ENCODE assay signal across 12 cellular contexts in genomic region chr6:6331393-6331792, GRCh38. TPM values are rescaled to one million over a fixed set of nuclear protein-coding genes. Genes with fewer than 3 reads are reported as not detected.
DNase-seq lines count a peak whose midpoint lies in the region; ATAC-seq and TF ChIP-seq lines count a peak whose summit lies in the region.
"Had no signal": no experiment of that assay in that cellular context is flagged by ENCODE, and none has a peak within 500 bp of the region (broad histone marks: within the 10 kb centered on the region; RNA-seq: fewer than 3 reads in every experiment).

No MANE protein-coding gene starts in this region.

- H3K27me3 ChIP-seq in right atrium auricular region (no peaks in the 10 kb centered on the region), OCI-LY3 (ENCODE audit: low read depth, low read length) (no peaks in the 10 kb centered on the region), upper lobe of right lung (no peaks in the 10 kb centered on the region)

- H3K4me1 Mint-ChIP-seq in progenitor cell of endocrine pancreas (ENCODE audit: low read depth) = no peaks in the 10 kb centered on the region

- DNase-seq in Right ventricle myocardium superior (no peak), right atrium auricular region (ENCODE audit: low spot score) (no peak), upper lobe of right lung (no peak), progenitor cell of endocrine pancreas (ENCODE audit: low spot score, unreplicated experiment) (no peak), HPDE6-E6E7 (ENCODE audit: extremely low spot score) (no peak)
- DNase-seq in activated CD8-positive, alpha-beta memory T cell treated with anti-CD3 and anti-CD28 coated beads, Interleukin-2, amount 50 U/mL, for 4 hours = no peak
- DNase-seq: activated gamma-delta T cell, posterior cingulate gyrus had no signal

- no peaks in the 10 kb centered on the region for H3K79me2 ChIP-seq in OCI-LY3 (ENCODE audit: low read length)

- intact Hi-C loops in Right ventricle myocardium superior (cut with DNase I) (no loop called here), upper lobe of right lung (cut with DNase I) (no loop called here)

- no peak overlapping the region for H3K4me3 ChIP-seq in right atrium auricular region
- H3K4me3 ChIP-seq in OCI-LY3 (ENCODE audit: low read length) = peak overlapping the region; percentile 55
- H3K4me3 ChIP-seq in upper lobe of right lung = no peak overlapping the region
- H3K4me3 ChIP-seq: A549, thoracic aorta had no signal

- H3K27ac Mint-ChIP-seq in progenitor cell of endocrine pancreas = no peak overlapping the region

- TF ChIP-seq CTCF in right atrium auricular region (IDR thresholded peaks at IDR 0.05) (no peak), OCI-LY3 (IDR thresholded peaks at IDR 0.05; ENCODE audit: low read depth, low read length) (no peak), upper lobe of right lung (IDR thresholded peaks at IDR 0.05) (no peak), progenitor cell of endocrine pancreas (IDR thresholded peaks at IDR 0.05; ENCODE audit: unreplicated experiment) (no peak)

- no peaks in the 10 kb centered on the region for H4K20me1 ChIP-seq in OCI-LY3 (ENCODE audit: insufficient read depth, low read length)

- H3K36me3 ChIP-seq in right atrium auricular region (no peaks in the 10 kb centered on the region), OCI-LY3 (replicated peaks; ENCODE audit: low read depth, low read length) (no peaks in the 10 kb centered on the region), upper lobe of right lung (no peaks in the 10 kb centered on the region)
- H3K36me3 ChIP-seq: thoracic aorta had no signal

- H3K9me3 Mint-ChIP-seq in progenitor cell of endocrine pancreas (ENCODE audit: low read depth) = no peaks in the 10 kb centered on the region

- H3K9me3 ChIP-seq in right atrium auricular region (no peaks in the 10 kb centered on the region), OCI-LY3 (ENCODE audit: insufficient read depth, low read length) (no peaks in the 10 kb centered on the region), upper lobe of right lung (no peaks in the 10 kb centered on the region)
- H3K9me3 ChIP-seq: A549, thoracic aorta had no signal

- peak overlapping the region in 1 of 2 donors; percentile 11 for H3K27ac ChIP-seq in right atrium auricular region
- H3K27ac ChIP-seq in OCI-LY3 (ENCODE audit: low read length) = peak overlapping the region; percentile 88
- no peak overlapping the region for H3K27ac ChIP-seq in upper lobe of right lung
- H3K27ac ChIP-seq: A549, thoracic aorta had no signal

- H3K4me3 Mint-ChIP-seq in progenitor cell of endocrine pancreas (ENCODE audit: low read depth) = no peak overlapping the region

- peak overlapping the region; percentile 71 for H3K4me2 ChIP-seq in OCI-LY3 (ENCODE audit: low read length)
- H3K4me2 ChIP-seq: A549 had no signal

- ATAC-seq in Right ventricle myocardium superior (ENCODE audit: poor library complexity) (peak; percentile 65), HG03045 (IDR thresholded peaks at IDR 0.05; ENCODE audit: unreplicated experiment) (peak; percentile 53), upper lobe of right lung (peak; percentile 20)
- ATAC-seq: A549 had no signal

- H2AFZ ChIP-seq in OCI-LY3 (ENCODE audit: low read depth, low read length) = no peak overlapping the region; the same call in 1 of the 2 replicates

- H3K36me3 Mint-ChIP-seq in progenitor cell of endocrine pancreas (ENCODE audit: insufficient read depth) = no peaks in the 10 kb centered on the region

- peak overlapping the region; percentile 62 for H3K9ac ChIP-seq in OCI-LY3 (ENCODE audit: low read length)

- H3K4me1 ChIP-seq in right atrium auricular region (peaks cover 0 to 23% of the 10 kb centered on the region in 2 donors), OCI-LY3 (ENCODE audit: low read length) (peaks cover 33% of the 10 kb centered on the region), upper lobe of right lung (no peaks in the 10 kb centered on the region)
- H3K4me1 ChIP-seq: A549 had no signal

- peaks cover 13% of the 10 kb centered on the region for H3K27me3 Mint-ChIP-seq in progenitor cell of endocrine pancreas

RNA-seq across cellular contexts. Expression of gene F13A1, which starts 10.9 kb away (rescaled TPM):
- 136 TPM for total RNA-seq in Right ventricle myocardium superior
- 10 to 100 TPM; 30.4 to 33.2 TPM for total RNA-seq in right atrium auricular region
- 94.5 TPM for total RNA-seq in upper lobe of right lung
- 0.24 and 0.31 TPM in 2 replicates for total RNA-seq in progenitor cell of endocrine pancreas

Comparison
In these comparisons a context has a peak if more than half of its experiments do, and no peak if none do; other contexts are left out.
1. RNA of gene F13A1, which starts 10.9 kb away (total RNA-seq): 136 TPM in Right ventricle myocardium superior (single experiment), 94.5 TPM in upper lobe of right lung (single experiment) and 30.4 to 33.2 TPM in right atrium auricular region; 0.24 to 0.31 TPM in progenitor cell of endocrine pancreas; every median in the first group is over 10 times any median in the second.
2. Peak in every context shown above with its lines, with median percentiles within 50 percentile points of each other: ATAC-seq.